Comparison of ENCODE assay signal across 8 cellular contexts in genomic region chr5:142324377-142324870, GRCh38. TPM values are rescaled to one million over a fixed set of nuclear protein-coding genes. Genes with fewer than 3 reads are reported as not detected.
DNase-seq lines count a peak whose midpoint lies in the region; ATAC-seq and TF ChIP-seq lines count a peak whose summit lies in the region.

No MANE protein-coding gene starts in this region.

- no peaks in the 10 kb centered on the region for H3K9me2 ChIP-seq in PC-3 (replicated peaks; ENCODE audit: low read length)

- no TSS peak for BruUV-seq in PC-3 (replicated peaks; lab: Mats Ljungman, UMichigan)

- POLR2A ChIA-PET in PC-3 (lab: Charles Lee; ENCODE audit: unreplicated experiment): interaction anchor here (0.6 to 1.0 kb wide), 5 partner anchors 33 to 1152 kb away, joined by 3 to 16 read pairs (median 4); no protein-coding TSS in a partner anchor

- H3K27ac ChIP-seq in PC-3 (ENCODE audit: low read length): peak overlapping the region; percentile 99
- H3K27ac ChIP-seq in dorsolateral prefrontal cortex: peak overlapping the region in 54 of 59 donors; percentile 7 to 92 (median 76)
- peak overlapping the region; percentile 76 for H3K27ac ChIP-seq in muscle layer of colon (ENCODE audit: low read depth, low read length)

- CTCF ChIA-PET in activated naive CD4-positive, alpha-beta T cell treated with anti-CD3 and anti-CD28 coated beads for 36 hours (lab: Charles Lee): interaction anchor here (0.9 to 1.6 kb wide), 4 partner anchors 10 to 225 kb away, joined by 3 to 6 read pairs (median 4); no protein-coding TSS in a partner anchor
- CTCF ChIA-PET in PC-3 (lab: Charles Lee): interaction anchor here (0.6 to 0.9 kb wide), 4 partner anchors 30 to 225 kb away, joined by 4 to 9 read pairs (median 6); no protein-coding TSS in a partner anchor

- H3K4me3 ChIP-seq in PC-3 (ENCODE audit: low read length) (peak overlapping the region; percentile 89), dorsolateral prefrontal cortex (peak overlapping the region; percentile 37 to 95 (median 73)), muscle layer of colon (ENCODE audit: low read depth in 1 of 2, low read length in 2 of 2) (peak overlapping the region; percentile 62 to 76)

- DNase-seq in activated naive CD4-positive, alpha-beta T cell treated with anti-CD3 and anti-CD28 coated beads for 36 hours: no peak
- DNase-seq in activated naive CD4-positive, alpha-beta T cell treated with anti-CD3 and anti-CD28 coated beads, Interleukin-2, amount 50 U/mL, for 16 hours: no peak
- DNase-seq in PC-3 (no peak), dorsolateral prefrontal cortex (peak in 3 of 10 donors; percentile 12 to 52 (median 15)), NCI-H2196 (lab: John Stamatoyannopoulos, UW; ENCODE audit: unreplicated experiment) (no peak), AML-193 (lab: John Stamatoyannopoulos, UW) (no peak)

- no peaks in the 10 kb centered on the region for H3K36me3 Mint-ChIP-seq in activated naive CD4-positive, alpha-beta T cell treated with anti-CD3 and anti-CD28 coated beads for 36 hours (ENCODE audit: low read depth)

- no peak overlapping the region for H2AFZ ChIP-seq in PC-3 (ENCODE audit: low read length)

- peak overlapping the region; percentile 85 for H3K4me3 Mint-ChIP-seq in activated naive CD4-positive, alpha-beta T cell treated with anti-CD3 and anti-CD28 coated beads for 36 hours

- H3K27me3 ChIP-seq in PC-3 (ENCODE audit: low read length) (no peaks in the 10 kb centered on the region), dorsolateral prefrontal cortex (peaks cover 0 to 52% (median 2%) of the 10 kb centered on the region in 45 donors), muscle layer of colon (ENCODE audit: control insufficient read depth in 1 of 2, insufficient read depth in 2 of 2, low read length in 2 of 2) (peaks cover 13 to 29% of the 10 kb centered on the region in 2 donors)

- TF ChIP-seq CTCF in PC-3 (conservative IDR thresholded peaks at IDR 0.05; ENCODE audit: low read depth, low read length) (0 out of 2 replicates have a peak, but pooled peaks have one; percentile 26), dorsolateral prefrontal cortex (IDR thresholded peaks at IDR 0.05 in 54 of 56, conservative IDR thresholded peaks at IDR 0.05 in 2 of 56; ENCODE audit: low read depth in 1 of 56, partially characterized antibody in 56 of 56) (peak in 6 of 56 donors; percentile 9 to 24 (median 18))

- H3K9me3 Mint-ChIP-seq in activated naive CD4-positive, alpha-beta T cell treated with anti-CD3 and anti-CD28 coated beads for 36 hours: no peaks in the 10 kb centered on the region

- H3K4me2 ChIP-seq in PC-3 (ENCODE audit: low read length): peak overlapping the region; percentile 100

- peaks cover 30% of the 10 kb centered on the region for H3K4me1 Mint-ChIP-seq in activated naive CD4-positive, alpha-beta T cell treated with anti-CD3 and anti-CD28 coated beads for 36 hours (ENCODE audit: low read depth)

- H3K9me3 ChIP-seq in PC-3 (ENCODE audit: low read length) (no peaks in the 10 kb centered on the region), muscle layer of colon (ENCODE audit: low read length) (no peaks in the 10 kb centered on the region)

- H3K9ac ChIP-seq in PC-3 (ENCODE audit: low read length) (peak overlapping the region; percentile 99), muscle layer of colon (ENCODE audit: low read length) (peak overlapping the region; percentile 44)

- H3K79me2 ChIP-seq in PC-3 (ENCODE audit: low read length): peaks cover 70% of the 10 kb centered on the region

- H3K27ac Mint-ChIP-seq in activated naive CD4-positive, alpha-beta T cell treated with anti-CD3 and anti-CD28 coated beads for 36 hours: peak overlapping the region; percentile 18

- H3K36me3 ChIP-seq in PC-3 (ENCODE audit: low read depth, low read length): peaks cover 4% of the 10 kb centered on the region; the same call in 1 of the 2 replicates
- H3K36me3 ChIP-seq in muscle layer of colon (ENCODE audit: insufficient read depth, low read length): no peaks in the 10 kb centered on the region

- H4K20me1 ChIP-seq in PC-3 (ENCODE audit: low read length): peaks cover 43% of the 10 kb centered on the region

- peaks cover 57% of the 10 kb centered on the region for H3K27me3 Mint-ChIP-seq in activated naive CD4-positive, alpha-beta T cell treated with anti-CD3 and anti-CD28 coated beads for 36 hours (ENCODE audit: low read depth)

- intact Hi-C loops in activated naive CD4-positive, alpha-beta T cell treated with anti-CD3 and anti-CD28 coated beads for 36 hours (cut with micrococcal nuclease): loop anchor here (1.0 to 2.0 kb wide), 4 partner anchors 108 to 310 kb away; no protein-coding TSS in a partner anchor
- intact Hi-C loops in PC-3 (cut with micrococcal nuclease): loop anchor here (5.0 kb wide), 1 partner anchor 172 kb away; no protein-coding TSS in a partner anchor
- intact Hi-C loops in dorsolateral prefrontal cortex (cut with DNase I): no loop called here

- H3K4me1 ChIP-seq in PC-3 (ENCODE audit: insufficient read depth, low read length) (peaks cover 48% of the 10 kb centered on the region), muscle layer of colon (ENCODE audit: insufficient read depth, low read length) (peaks cover 8% of the 10 kb centered on the region)

- no peaks in the 10 kb centered on the region for H3F3A ChIP-seq in PC-3 (ENCODE audit: low read length, unreplicated experiment)

- ATAC-seq in HG02759 (IDR thresholded peaks at IDR 0.05; ENCODE audit: unreplicated experiment) (peak; percentile 46), PC-3 (no peak; the same call in 1 of the 2 replicates)

RNA-seq across cellular contexts. Expression of gene SPRY4, which starts 0.4 kb away (rescaled TPM):
- under 1 TPM; 0.31 to 0.67 TPM for total RNA-seq in activated naive CD4-positive, alpha-beta T cell treated with anti-CD3 and anti-CD28 coated beads for 36 hours
- total RNA-seq in PC-3 (2014; rRNA removed): 32.1 and 38.4 TPM in 2 replicates
- 10 to 100 TPM in 102 of 120 experiments, 1 to 10 TPM in 18; 7.2 to 26.4 (median 14.3) TPM for total RNA-seq in dorsolateral prefrontal cortex

Comparison
In these comparisons a context has a peak if more than half of its experiments do, and no peak if none do; other contexts are left out.
1. RNA of gene SPRY4, which starts 0.4 kb away (total RNA-seq): 32.1 to 38.4 TPM in PC-3 and 7.2 to 26.4 TPM in dorsolateral prefrontal cortex; 0.31 to 0.67 TPM in activated naive CD4-positive, alpha-beta T cell treated with anti-CD3 and anti-CD28 coated beads for 36 hours; every median in the first group is over 4 times any median in the second.
2. intact Hi-C loops: an anchor here in activated naive CD4-positive, alpha-beta T cell treated with anti-CD3 and anti-CD28 coated beads for 36 hours (1.0 to 2.0 kb wide) and PC-3 (5.0 kb wide); none called in dorsolateral prefrontal cortex.
3. Peak in every context shown above with its lines, with median percentiles within 50 percentile points of each other: H3K27ac ChIP-seq and H3K4me3 ChIP-seq.